Comparison of ENCODE assay signal across 25 cellular contexts in the genomic region with DNA sequence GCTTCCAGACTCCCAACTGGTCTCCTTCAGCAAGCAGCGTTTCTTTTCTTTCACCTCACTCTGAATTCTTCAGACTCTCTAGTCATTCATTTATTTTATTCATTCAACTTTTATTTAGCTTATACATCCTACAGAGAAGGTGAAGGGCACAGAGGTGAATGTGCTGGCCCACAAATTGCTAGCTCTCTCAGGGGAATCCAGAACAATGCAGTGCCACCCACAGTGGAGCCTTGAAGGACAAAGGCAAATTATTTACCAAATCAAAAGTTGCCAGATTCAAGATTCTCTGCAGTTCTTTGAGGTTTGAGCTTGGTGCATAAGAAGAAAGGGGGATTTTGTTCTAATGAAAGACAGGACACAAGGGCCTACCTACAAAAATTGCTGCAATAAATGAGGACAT. TPM values are rescaled to one million over a fixed set of nuclear protein-coding genes. Genes with fewer than 3 reads are reported as not detected.
"Had no signal": no experiment of that assay in that cellular context is flagged by ENCODE, and none has a peak within 500 bp of the region (broad histone marks: within the 10 kb centered on the region; RNA-seq: fewer than 3 reads in every experiment).

No MANE protein-coding gene starts in this region.

- H3K27ac Mint-ChIP-seq: activated B cell treated with CpG ODN at 0.5 μM for 24 hours; activated CD4-positive, alpha-beta T cell treated with anti-CD3 and anti-CD28 coated beads, Interleukin-2, amount 10 ng/mL, durations not matched to agents 24 days and 14 days; activated CD8-positive, alpha-beta memory T cell treated with anti-CD3 and anti-CD28 coated beads, Interleukin-2, amount 10 ng/mL, durations not matched to agents 7 days and 5 days; activated naive CD4-positive, alpha-beta T cell treated with anti-CD3 and anti-CD28 coated beads, Interleukin-2, amount 50 U/mL, for 24 hours; activated T-cell treated with anti-CD3 and anti-CD28 coated beads, Interleukin-2, amount 50 U/mL, for 24 hours; activated T-helper 1 cell treated with anti-CD3 and anti-CD28 coated beads, Interleukin-12 subunit alpha, Interleukin-12 subunit beta, Interleukin-2, Interleukin-4 antibody, amounts not matched to agents 30 ng/mL and 10 ng/mL and 1 ng/mL, durations not matched to agents 14 hours and 24 hours and 36 hours; T-helper 17 cell had no signal

- H3K27ac ChIP-seq: body of pancreas had no signal

- DNase-seq: activated B cell treated with CpG ODN at 0.5 μM for 24 hours; activated CD4-positive, alpha-beta T cell treated with anti-CD3 and anti-CD28 coated beads for 1 hour; activated CD4-positive, alpha-beta T cell treated with anti-CD3 and anti-CD28 coated beads, Interleukin-2, amount 10 ng/mL, durations not matched to agents 24 days and 14 days; activated CD4-positive, alpha-beta T cell treated with anti-CD3 and anti-CD28 coated beads, Interleukin-2, amount 50 U/mL, for 48 hours; activated CD8-positive, alpha-beta memory T cell treated with anti-CD3 and anti-CD28 coated beads, Interleukin-2, amount 10 ng/mL, durations not matched to agents 7 days and 5 days; activated effector memory CD4-positive, alpha-beta T cell treated with Interleukin-2 at 50 U/mL for 16 hours; activated naive CD4-positive, alpha-beta T cell; activated T-cell treated with anti-CD3 and anti-CD28 coated beads, Interleukin-2, amount 50 U/mL, for 24 hours; aorta; body of pancreas; Karpas-422; NCI-H1105 treated with DMSO at 0.1 percent for 48 hours; NCI-H1436 treated with DMSO at 0.1 percent for 48 hours; NCI-H187; NCI-H2081; NCI-H510A treated with DMSO at 0.1 percent for 48 hours; PC-3; SHP77; T-helper 17 cell; T-helper 9 cell had no signal

- H3K9me3 ChIP-seq: body of pancreas had no signal

- H3K4me3 Mint-ChIP-seq: activated B cell treated with CpG ODN at 0.5 μM for 24 hours; activated CD4-positive, alpha-beta T cell treated with anti-CD3 and anti-CD28 coated beads, Interleukin-2, amount 10 ng/mL, durations not matched to agents 24 days and 14 days; activated CD8-positive, alpha-beta memory T cell treated with anti-CD3 and anti-CD28 coated beads, Interleukin-2, amount 10 ng/mL, durations not matched to agents 7 days and 5 days; activated naive CD4-positive, alpha-beta T cell treated with anti-CD3 and anti-CD28 coated beads, Interleukin-2, amount 50 U/mL, for 24 hours; activated T-cell treated with anti-CD3 and anti-CD28 coated beads, Interleukin-2, amount 50 U/mL, for 24 hours; activated T-helper 1 cell treated with anti-CD3 and anti-CD28 coated beads, Interleukin-12 subunit alpha, Interleukin-12 subunit beta, Interleukin-2, Interleukin-4 antibody, amounts not matched to agents 30 ng/mL and 10 ng/mL and 1 ng/mL, durations not matched to agents 14 hours and 24 hours and 36 hours; central memory CD8-positive, alpha-beta T cell; T-helper 17 cell had no signal

- H3K4me3 ChIP-seq: body of pancreas had no signal

- H3K9me3 Mint-ChIP-seq: activated B cell treated with CpG ODN at 0.5 μM for 24 hours; activated CD4-positive, alpha-beta T cell treated with anti-CD3 and anti-CD28 coated beads, Interleukin-2, amount 10 ng/mL, durations not matched to agents 24 days and 14 days; activated naive CD4-positive, alpha-beta T cell treated with anti-CD3 and anti-CD28 coated beads, Interleukin-2, amount 50 U/mL, for 24 hours; activated T-cell treated with anti-CD3 and anti-CD28 coated beads, Interleukin-2, amount 50 U/mL, for 24 hours; activated T-helper 1 cell treated with anti-CD3 and anti-CD28 coated beads, Interleukin-12 subunit alpha, Interleukin-12 subunit beta, Interleukin-2, Interleukin-4 antibody, amounts not matched to agents 30 ng/mL and 10 ng/mL and 1 ng/mL, durations not matched to agents 14 hours and 24 hours and 36 hours; central memory CD8-positive, alpha-beta T cell had no signal

- FAIRE-seq: bronchial epithelial cell, RCC 7860 had no signal

- H3K4me1 Mint-ChIP-seq: activated B cell treated with CpG ODN at 0.5 μM for 24 hours; activated CD4-positive, alpha-beta T cell treated with anti-CD3 and anti-CD28 coated beads, Interleukin-2, amount 10 ng/mL, durations not matched to agents 24 days and 14 days; activated CD8-positive, alpha-beta memory T cell treated with anti-CD3 and anti-CD28 coated beads, Interleukin-2, amount 10 ng/mL, durations not matched to agents 7 days and 5 days; activated naive CD4-positive, alpha-beta T cell treated with anti-CD3 and anti-CD28 coated beads, Interleukin-2, amount 50 U/mL, for 24 hours; central memory CD8-positive, alpha-beta T cell had no signal

- H3K27me3 Mint-ChIP-seq: activated B cell treated with CpG ODN at 0.5 μM for 24 hours; activated CD4-positive, alpha-beta T cell treated with anti-CD3 and anti-CD28 coated beads, Interleukin-2, amount 10 ng/mL, durations not matched to agents 24 days and 14 days; activated CD8-positive, alpha-beta memory T cell treated with anti-CD3 and anti-CD28 coated beads, Interleukin-2, amount 10 ng/mL, durations not matched to agents 7 days and 5 days; activated naive CD4-positive, alpha-beta T cell treated with anti-CD3 and anti-CD28 coated beads, Interleukin-2, amount 50 U/mL, for 24 hours; activated T-cell treated with anti-CD3 and anti-CD28 coated beads, Interleukin-2, amount 50 U/mL, for 24 hours; central memory CD8-positive, alpha-beta T cell; T-helper 17 cell had no signal

- H3K4me1 ChIP-seq: body of pancreas had no signal

- ATAC-seq: activated CD8-positive, alpha-beta memory T cell treated with anti-CD3 and anti-CD28 coated beads, Interleukin-2, amount 10 ng/mL, durations not matched to agents 7 days and 5 days; body of pancreas; PC-3; T-helper 17 cell had no signal

- H3K27me3 ChIP-seq: body of pancreas had no signal

- H3K36me3 Mint-ChIP-seq: activated CD8-positive, alpha-beta memory T cell treated with anti-CD3 and anti-CD28 coated beads, Interleukin-2, amount 10 ng/mL, durations not matched to agents 7 days and 5 days; activated naive CD4-positive, alpha-beta T cell treated with anti-CD3 and anti-CD28 coated beads, Interleukin-2, amount 50 U/mL, for 24 hours had no signal

RNA-seq across cellular contexts. Expression of a gene that starts 29.7 kb away (rescaled TPM):
- total RNA-seq: activated B cell treated with CpG ODN at 0.5 μM for 24 hours; activated CD4-positive, alpha-beta T cell treated with anti-CD3 and anti-CD28 coated beads, Interleukin-2, amount 10 ng/mL, durations not matched to agents 24 days and 14 days; activated CD8-positive, alpha-beta memory T cell treated with anti-CD3 and anti-CD28 coated beads, Interleukin-2, amount 10 ng/mL, durations not matched to agents 7 days and 5 days; activated T-helper 1 cell treated with anti-CD3 and anti-CD28 coated beads, Interleukin-12 subunit alpha, Interleukin-12 subunit beta, Interleukin-2, Interleukin-4 antibody, amounts not matched to agents 30 ng/mL and 10 ng/mL and 1 ng/mL, durations not matched to agents 14 hours and 24 hours and 36 hours; bronchial epithelial cell; PC-3; T-helper 17 cell had no signal
